33 cellular contexts compared by ENCODE assay signal in genomic region chr12:54074308-54074707, GRCh38. TPM values are rescaled to one million over a fixed set of nuclear protein-coding genes. Genes with fewer than 3 reads are reported as not detected.
"Had no signal": no experiment of that assay in that cellular context is flagged by ENCODE, and none has a peak within 500 bp of the region (broad histone marks: within the 10 kb centered on the region; RNA-seq: fewer than 3 reads in every experiment).

No MANE protein-coding gene starts in this region.

- H3K9me3 ChIP-seq: ovary, psoas muscle, right lobe of liver, spleen, suprapubic skin, testis, tibial artery, transverse colon, upper lobe of right lung, uterus had no signal

- H2AFZ ChIP-seq: parathyroid adenoma had no signal

- H3K27me3 ChIP-seq: ovary, right lobe of liver, suprapubic skin, testis, tibial artery, uterus had no signal

- H3K4me1 Mint-ChIP-seq: neural crest cell; stimulated activated memory B cell treated with anti-CD40 and anti-IgM and Interleukin-4, amounts not matched to agents 10 μg/mL and 1 μg/mL and 100 μg/mL, for 72 hours had no signal

- H3K4me3 ChIP-seq: ovary, psoas muscle, right lobe of liver, skin epidermis, smooth muscle cell, spleen, suprapubic skin, testis, tibial artery, transverse colon, upper lobe of right lung, uterus had no signal

- H3K27ac Mint-ChIP-seq: naive thymus-derived CD4-positive, alpha-beta T cell; natural killer cell; progenitor cell of endocrine pancreas; stimulated activated memory B cell treated with anti-CD40 and anti-IgM and Interleukin-4, amounts not matched to agents 10 μg/mL and 1 μg/mL and 100 μg/mL, for 72 hours; type B pancreatic cell had no signal

- H3K27ac ChIP-seq: ovary, parathyroid adenoma, psoas muscle, right lobe of liver, skin epidermis, spleen, suprapubic skin, testis, tibial artery, transverse colon, upper lobe of right lung, uterus had no signal

- H3K4me2 ChIP-seq: smooth muscle cell had no signal

- H3K27me3 Mint-ChIP-seq: progenitor cell of endocrine pancreas; stimulated activated memory B cell treated with anti-CD40 and anti-IgM and Interleukin-4, amounts not matched to agents 10 μg/mL and 1 μg/mL and 100 μg/mL, for 72 hours had no signal

- H3K4me3 Mint-ChIP-seq: naive thymus-derived CD4-positive, alpha-beta T cell; natural killer cell; nephron; neural crest cell; stimulated activated memory B cell treated with anti-CD40 and anti-IgM and Interleukin-4, amounts not matched to agents 10 μg/mL and 1 μg/mL and 100 μg/mL, for 72 hours; stimulated activated naive CD8-positive, alpha-beta T cell treated with anti-CD3 and anti-CD28 coated beads, Interleukin-15, amount 100 ng/mL, for 72 hours; type B pancreatic cell had no signal

- H3K36me3 ChIP-seq: ovary, right lobe of liver, spleen, suprapubic skin, tibial artery, transverse colon, upper lobe of right lung, uterus had no signal

- H3K9ac ChIP-seq: parathyroid adenoma had no signal

- ATAC-seq: naive thymus-derived CD4-positive, alpha-beta T cell; natural killer cell; psoas muscle; right cardiac atrium; right lobe of liver; stimulated activated memory B cell treated with anti-CD40 and anti-IgM and Interleukin-4, amounts not matched to agents 10 μg/mL and 1 μg/mL and 100 μg/mL, for 72 hours; stimulated activated naive CD8-positive, alpha-beta T cell treated with anti-CD3 and anti-CD28 coated beads, Interleukin-15, amount 100 ng/mL, for 72 hours; stimulated activated naive CD8-positive, alpha-beta T cell treated with anti-CD3 and anti-CD28 coated beads, Interleukin-15, Interleukin-2, amounts not matched to agents 100 U/mL and 50 U/mL, for 24 hours; upper lobe of right lung had no signal

- H3K79me2 ChIP-seq: parathyroid adenoma had no signal

- DNase-seq: naive thymus-derived CD4-positive, alpha-beta T cell; natural killer cell; occipital lobe; ovary; posterior cingulate gyrus; psoas muscle; right cardiac atrium; right lobe of liver; spleen; stimulated activated CD4-positive, alpha-beta T cell treated with anti-CD3 and anti-CD28 coated beads, Interleukin-12 subunit alpha, Interleukin-12 subunit beta, amount 100 ng/mL, for 4 hours; stimulated activated CD4-positive, alpha-beta T cell treated with anti-CD3 and anti-CD28 coated beads, Interleukin-1b, Interleukin-23, amount 100 ng/mL, for 48 hours; stimulated activated CD4-positive, alpha-beta T cell treated with anti-CD3 and anti-CD28 coated beads, Interleukin-4, amount 100 ng/mL, for 1 hour; stimulated activated CD4-positive, alpha-beta T cell treated with anti-CD3 and anti-CD28 coated beads, Interleukin-4, amount 100 ng/mL, for 4 hours; stimulated activated CD8-positive, alpha-beta memory T cell treated with anti-CD3 and anti-CD28 coated beads, Interleukin-4, amount 100 ng/mL, for 48 hours; stimulated activated naive CD4-positive, alpha-beta T cell; stimulated activated naive CD8-positive, alpha-beta T cell treated with anti-CD3 and anti-CD28 coated beads, Interleukin-15, amount 100 ng/mL, for 72 hours; stimulated activated naive CD8-positive, alpha-beta T cell treated with anti-CD3 and anti-CD28 coated beads, Interleukin-15, Interleukin-2, amounts not matched to agents 100 U/mL and 50 U/mL, for 24 hours; substantia nigra; testis; tibial artery; transverse colon; upper lobe of right lung; uterus had no signal

- H3K9me3 Mint-ChIP-seq: naive thymus-derived CD4-positive, alpha-beta T cell; natural killer cell; nephron; neural crest cell; stimulated activated memory B cell treated with anti-CD40 and anti-IgM and Interleukin-4, amounts not matched to agents 10 μg/mL and 1 μg/mL and 100 μg/mL, for 72 hours; stimulated activated naive CD8-positive, alpha-beta T cell treated with anti-CD3 and anti-CD28 coated beads, Interleukin-15, amount 100 ng/mL, for 72 hours; type B pancreatic cell had no signal

- H3K36me3 Mint-ChIP-seq: naive thymus-derived CD4-positive, alpha-beta T cell; natural killer cell; stimulated activated memory B cell treated with anti-CD40 and anti-IgM and Interleukin-4, amounts not matched to agents 10 μg/mL and 1 μg/mL and 100 μg/mL, for 72 hours had no signal

- H3K4me1 ChIP-seq: parathyroid adenoma, psoas muscle, right lobe of liver, spleen, suprapubic skin, testis, transverse colon, upper lobe of right lung, uterus had no signal

RNA-seq across cellular contexts. Expression of gene HOXC4, which starts 20.7 kb away (rescaled TPM):
- total RNA-seq: occipital lobe had no signal
- polyA plus RNA-seq: naive thymus-derived CD4-positive, alpha-beta T cell had no signal

RNA-seq across cellular contexts. Expression of gene HOXC5, which starts 41.5 kb away (rescaled TPM):
- total RNA-seq: naive thymus-derived CD4-positive, alpha-beta T cell; occipital lobe; right cardiac atrium; right lobe of liver; spleen; upper lobe of right lung had no signal
- polyA plus RNA-seq: naive thymus-derived CD4-positive, alpha-beta T cell; thymus had no signal

RNA-seq across cellular contexts. Expression of gene HOXC6, which starts 46.1 kb away (rescaled TPM):
- total RNA-seq: naive thymus-derived CD4-positive, alpha-beta T cell; natural killer cell; occipital lobe; right lobe of liver had no signal
- polyA plus RNA-seq: naive thymus-derived CD4-positive, alpha-beta T cell had no signal
